ENCODE assay signal across 32 cellular contexts in genomic region chr19:5762608-5763217, GRCh38. TPM values are rescaled to one million over a fixed set of nuclear protein-coding genes. Genes with fewer than 3 reads are reported as not detected.
DNase-seq lines count a peak whose midpoint lies in the region; ATAC-seq, FAIRE-seq and TF ChIP-seq lines count a peak whose summit lies in the region.
"Had no signal": no experiment of that assay in that cellular context is flagged by ENCODE, and none has a peak within 500 bp of the region (broad histone marks: within the 10 kb centered on the region; RNA-seq: fewer than 3 reads in every experiment).

No MANE protein-coding gene starts in this region.

- no peak for TF ChIP-seq POLR2A in K562 (conservative IDR thresholded peaks at IDR 0.05)

- ATAC-seq in K562 (no peak), GM19452 (IDR thresholded peaks at IDR 0.05; ENCODE audit: unreplicated experiment) (no peak)
- ATAC-seq: GM12878 had no signal

- no peaks in the 10 kb centered on the region for H4K20me1 ChIP-seq in K562 (replicated peaks; ENCODE audit: control insufficient read depth, insufficient read depth, low read length)
- H4K20me1 ChIP-seq: BLaER1 had no signal

- no peaks in the 10 kb centered on the region; a peak in 1 of 5 replicates for H3K4me1 ChIP-seq in K562 (replicated peaks in 1 of 2; ENCODE audit: control insufficient read depth in 2 of 2, insufficient read depth in 2 of 2, low read length in 2 of 2)
- H3K4me1 ChIP-seq: BE2C had no signal

- H3K36me3 Mint-ChIP-seq in T-helper 2 cell treated with Interferon-gamma antibody and Interleukin-4, amounts not matched to agents 5 μg/mL and 100 μg/mL, for 36 hours (ENCODE audit: low read depth): no peaks in the 10 kb centered on the region
- H3K36me3 Mint-ChIP-seq: CD14-positive monocyte; CD4-positive, alpha-beta memory T cell; CD4-positive, CD25-positive, alpha-beta regulatory T cell; CD8-positive, alpha-beta memory T cell had no signal

- intact Hi-C loops in K562 (cut with micrococcal nuclease): no loop called here

- no peaks in the 10 kb centered on the region for H3K27me3 Mint-ChIP-seq in T-helper 2 cell treated with Interferon-gamma antibody and Interleukin-4, amounts not matched to agents 5 μg/mL and 100 μg/mL, for 36 hours (ENCODE audit: low read depth)
- H3K27me3 Mint-ChIP-seq: CD4-positive, CD25-positive, alpha-beta regulatory T cell had no signal

- POLR2A ChIA-PET in K562 (lab: Yijun Ruan, JAX): no interaction called here

- H3K36me3 ChIP-seq in K562 (ENCODE audit: control insufficient read depth, insufficient read depth, low read length): no peaks in the 10 kb centered on the region
- H3K36me3 ChIP-seq: BE2C, BLaER1 had no signal

- in situ Hi-C loops in K562 (cut with MboI): no loop called here

- TF ChIP-seq EP300 in K562 (IDR thresholded peaks at IDR 0.05; ENCODE audit: low read length): no peak

- DNase-seq in HTR-8/SVneo (ENCODE audit: insufficient read length, low spot score) (no peak), K562 (ENCODE audit: extremely low read depth in 1 of 4, low spot score in 3 of 4) (no peak), urothelium cell line (ENCODE audit: low spot score) (no peak), GM19238 (ENCODE audit: insufficient read length, low spot score) (no peak)
- DNase-seq in T-helper 2 cell treated with Interferon-gamma antibody and Interleukin-4, amounts not matched to agents 5 μg/mL and 100 μg/mL, for 36 hours (ENCODE audit: low spot score): no peak
- DNase-seq: 8988T; ACHN; BE2C; C1 segment of cervical spinal cord; CD4-positive, alpha-beta memory T cell; CD4-positive, CD25-positive, alpha-beta regulatory T cell; CD8-positive, alpha-beta memory T cell; COR-L47; DMS 273 treated with DMSO at 0.1 percent for 48 hours; DMS153; DMS53; DMS79; DND-41; EL; GDM1 had no signal

- H3K27ac Mint-ChIP-seq in T-helper 2 cell treated with Interferon-gamma antibody and Interleukin-4, amounts not matched to agents 5 μg/mL and 100 μg/mL, for 36 hours: no peak overlapping the region
- H3K27ac Mint-ChIP-seq: CD14-positive monocyte; CD4-positive, CD25-positive, alpha-beta regulatory T cell; CD8-positive, alpha-beta memory T cell had no signal

- no peak for TF ChIP-seq RAD21 in K562 (CRISPR knock-in tag; conservative IDR thresholded peaks at IDR 0.05 in 1 of 2, IDR thresholded peaks at IDR 0.05 in 1 of 2)

- no peak overlapping the region for H3K27ac ChIP-seq in K562 (ENCODE audit: extremely low read depth, low read depth, low read length)
- H3K27ac ChIP-seq: BLaER1 had no signal

- FAIRE-seq in HTR-8/SVneo (lab: Jason Lieb, UNC) (peak; percentile 4), K562 (lab: Jason Lieb, UNC) (no peak), urothelium cell line (lab: Jason Lieb, UNC) (peak; percentile 30)
- FAIRE-seq: A204.1, GM12878, GM12892, GM18507, GM19239 had no signal

- TF ChIP-seq CTCF in K562 (IDR thresholded peaks at IDR 0.05 in 2 of 3, conservative IDR thresholded peaks at IDR 0.05 in 1 of 3; ENCODE audit: insufficient read depth in 2 of 3, low read depth in 1 of 3, low read length in 3 of 3): no peak

- H3K9ac ChIP-seq in K562 (ENCODE audit: insufficient read depth in 1 of 2, low read depth in 2 of 2, low read length in 2 of 2): no peak overlapping the region
- H3K9ac ChIP-seq: BLaER1 had no signal

- no peaks in the 10 kb centered on the region for H3K9me1 ChIP-seq in K562 (ENCODE audit: control insufficient read depth, insufficient read depth, low read length)

- H3K9me3 ChIP-seq in K562 (replicated peaks; ENCODE audit: control insufficient read depth, insufficient read depth, low read depth, low read length): no peaks in the 10 kb centered on the region
- H3K9me3 ChIP-seq: BE2C, BLaER1 had no signal

- 0% methylated on average over 5 of the region's 5 CpGs for WGBS in K562 (ENCODE audit: insufficient coverage, low coverage, missing lambda C conversion rate)

- no peak overlapping the region for H2AFZ ChIP-seq in K562 (ENCODE audit: low read depth, low read length)

- CTCF ChIA-PET in K562 (lab: Yijun Ruan, JAX; ENCODE audit: low intra/inter-chr PET ratio): no interaction called here

- H3K4me3 Mint-ChIP-seq in T-helper 2 cell treated with Interferon-gamma antibody and Interleukin-4, amounts not matched to agents 5 μg/mL and 100 μg/mL, for 36 hours: no peak overlapping the region
- H3K4me3 Mint-ChIP-seq: CD4-positive, alpha-beta memory T cell; CD4-positive, CD25-positive, alpha-beta regulatory T cell; CD8-positive, alpha-beta memory T cell had no signal

- peaks cover 14 to 20% of the 10 kb centered on the region in 2 experiments for H3K27me3 ChIP-seq in K562 (ENCODE audit: control insufficient read depth in 2 of 2, insufficient read depth in 2 of 2, low read length in 2 of 2)
- H3K27me3 ChIP-seq: BLaER1 had no signal

- no peaks in the 10 kb centered on the region for H3K79me2 ChIP-seq in K562 (ENCODE audit: control insufficient read depth, insufficient read depth, low read length)

- H3K9me3 Mint-ChIP-seq in T-helper 2 cell treated with Interferon-gamma antibody and Interleukin-4, amounts not matched to agents 5 μg/mL and 100 μg/mL, for 36 hours: no peaks in the 10 kb centered on the region
- H3K9me3 Mint-ChIP-seq: CD8-positive, alpha-beta memory T cell had no signal

- no peaks in the 10 kb centered on the region for H3K4me1 Mint-ChIP-seq in T-helper 2 cell treated with Interferon-gamma antibody and Interleukin-4, amounts not matched to agents 5 μg/mL and 100 μg/mL, for 36 hours (ENCODE audit: low read depth)
- H3K4me1 Mint-ChIP-seq: CD14-positive monocyte; CD8-positive, alpha-beta memory T cell had no signal

- BruUV-seq in K562 (replicated peaks; lab: Mats Ljungman, UMichigan): no TSS peak

- H3K4me3 ChIP-seq in K562: no peak overlapping the region
- H3K4me3 ChIP-seq: BLaER1, GM12878 had no signal

- H3K4me2 ChIP-seq in K562 (ENCODE audit: insufficient read depth, low read length): no peak overlapping the region
- H3K4me2 ChIP-seq: BLaER1 had no signal

RNA-seq across cellular contexts. Expression of gene PRR22, which starts 21.8 kb away (rescaled TPM):
- 3.0 and 20.7 TPM in 2 replicates for total RNA-seq in K562 (2011; cell fraction: chromatin; rRNA removed; ENCODE audit: low replicate concordance)
- 16.2 and 19.2 TPM in 2 replicates for total RNA-seq in K562 (2011; cell fraction: nucleolus; rRNA removed)
- 7.0 and 8.5 TPM in 2 replicates for total RNA-seq in K562 (2011; cell fraction: nucleoplasm; rRNA removed)
- 5.4 and 8.0 TPM in 2 replicates for total RNA-seq in K562 (2014; rRNA removed)
- total RNA-seq in K562 (2014; rRNA removed; fragmentation: Illumina TruSeq; extraction: Trizol): 0.11 and 0.22 TPM in 2 replicates
- 1.9 and 2.7 TPM in 2 replicates for total RNA-seq in K562 (2015; rRNA removed; fragmentation: Illumina TruSeq; extraction: Trizol)
- total RNA-seq in K562 (2021): 9.3 and 12.0 TPM in 2 replicates
- 1.4 and 2.2 TPM in 2 replicates for polyA plus RNA-seq in K562 (2011; rRNA removed)
- polyA plus RNA-seq in K562 (2011; cell fraction: cytosol; rRNA removed): 1.5 and 4.4 TPM in 2 replicates
- polyA plus RNA-seq in K562 (2011; cell fraction: nucleus; rRNA removed): 19.6 and 56.2 TPM in 2 replicates
- polyA plus RNA-seq in K562 (2012): 4.2 and 5.5 TPM in 2 replicates
- polyA plus RNA-seq in K562 (2014; fragmentation: Illumina TruSeq; extraction: Trizol): 1.1 and 3.7 TPM in 2 replicates
- polyA plus RNA-seq in K562 (2014; fragmentation: Nextera tagmentation; extraction: Ambion mirVana): under 1 TPM in 1 of 2 experiments, not detected in 1; 0.03 TPM
- 8.5 and 8.9 TPM in 2 replicates for polyA plus RNA-seq in K562 (2014; rRNA removed)
- polyA minus RNA-seq in K562 (2011; rRNA and poly(A)+ RNA removed): 0.12 and 0.18 TPM in 2 replicates
- polyA minus RNA-seq in K562 (2011; cell fraction: cytosol; rRNA and poly(A)+ RNA removed): not detected in 2 replicates
- 2.7 and 3.5 TPM in 2 replicates for polyA minus RNA-seq in K562 (2011; cell fraction: nucleus; rRNA and poly(A)+ RNA removed)
- polyA plus RNA-seq: CD4-positive, alpha-beta memory T cell; CD4-positive, CD25-positive, alpha-beta regulatory T cell had no signal

RNA-seq across cellular contexts. Expression of gene DUS3L, which starts 28.2 kb away (rescaled TPM):
- 58.3 and 240 TPM in 2 replicates for total RNA-seq in K562 (2011; cell fraction: chromatin; rRNA removed; ENCODE audit: low replicate concordance)
- total RNA-seq in K562 (2011; cell fraction: nucleolus; rRNA removed): 172 and 210 TPM in 2 replicates
- 64.6 and 96.7 TPM in 2 replicates for total RNA-seq in K562 (2011; cell fraction: nucleoplasm; rRNA removed)
- 102 and 107 TPM in 2 replicates for total RNA-seq in K562 (2014; rRNA removed)
- total RNA-seq in K562 (2014; rRNA removed; fragmentation: Illumina TruSeq; extraction: Trizol): 19.0 and 19.5 TPM in 2 replicates
- total RNA-seq in K562 (2015; rRNA removed; fragmentation: Illumina TruSeq; extraction: Trizol): 77.5 and 86.8 TPM in 2 replicates
- total RNA-seq in K562 (2021): 97.0 and 102 TPM in 2 replicates
- polyA plus RNA-seq in K562 (2011; rRNA removed): 27.3 and 37.0 TPM in 2 replicates
- polyA plus RNA-seq in K562 (2011; cell fraction: cytosol; rRNA removed): 33.3 and 86.9 TPM in 2 replicates
- polyA plus RNA-seq in K562 (2011; cell fraction: nucleus; rRNA removed): 154 and 263 TPM in 2 replicates
- 51.5 and 103 TPM in 2 replicates for polyA plus RNA-seq in K562 (2012)
- polyA plus RNA-seq in K562 (2014; fragmentation: Illumina TruSeq; extraction: Trizol): 81.0 and 83.7 TPM in 2 replicates
- 1 to 10 TPM; 1.7 to 2.1 TPM for polyA plus RNA-seq in K562 (2014; fragmentation: Nextera tagmentation; extraction: Ambion mirVana)
- polyA plus RNA-seq in K562 (2014; rRNA removed): 80.7 and 87.8 TPM in 2 replicates
- 16.1 and 30.0 TPM in 2 replicates for polyA minus RNA-seq in K562 (2011; rRNA and poly(A)+ RNA removed)
- 52.2 and 61.2 TPM in 2 replicates for polyA minus RNA-seq in K562 (2011; cell fraction: cytosol; rRNA and poly(A)+ RNA removed)
- 60.2 and 66.8 TPM in 2 replicates for polyA minus RNA-seq in K562 (2011; cell fraction: nucleus; rRNA and poly(A)+ RNA removed)

RNA-seq across cellular contexts. Expression of gene NRTN, which starts 42.2 kb away (rescaled TPM):
- 0.67 and 2.5 TPM in 2 replicates for total RNA-seq in K562 (2011; cell fraction: chromatin; rRNA removed; ENCODE audit: low replicate concordance)
- 2.2 and 2.7 TPM in 2 replicates for total RNA-seq in K562 (2011; cell fraction: nucleolus; rRNA removed)
- 1.5 and 2.1 TPM in 2 replicates for total RNA-seq in K562 (2011; cell fraction: nucleoplasm; rRNA removed)
- total RNA-seq in K562 (2014; rRNA removed) (7.3 and 8.1 TPM in 2 replicates), K562 (2014; rRNA removed; fragmentation: Illumina TruSeq; extraction: Trizol) (0.62 and 0.70 TPM in 2 replicates), K562 (2015; rRNA removed; fragmentation: Illumina TruSeq; extraction: Trizol) (1.6 TPM in 2 replicates), K562 (2021) (5.3 and 7.8 TPM in 2 replicates)
- polyA plus RNA-seq in K562 (2011; rRNA removed) (1.1 and 2.2 TPM in 2 replicates), K562 (2014; fragmentation: Illumina TruSeq; extraction: Trizol) (1.6 and 3.3 TPM in 2 replicates), K562 (2014; fragmentation: Nextera tagmentation; extraction: Ambion mirVana) (not detected), K562 (2014; rRNA removed) (2.4 and 4.0 TPM in 2 replicates)
- 2.6 and 9.4 TPM in 2 replicates for polyA plus RNA-seq in K562 (2011; cell fraction: cytosol; rRNA removed)
- polyA plus RNA-seq in K562 (2011; cell fraction: nucleus; rRNA removed): 1.6 and 2.0 TPM in 2 replicates
- 2.4 and 6.4 TPM in 2 replicates for polyA plus RNA-seq in K562 (2012)
- polyA minus RNA-seq in K562 (2011; rRNA and poly(A)+ RNA removed): 0.25 and 0.45 TPM in 2 replicates
- polyA minus RNA-seq in K562 (2011; cell fraction: cytosol; rRNA and poly(A)+ RNA removed): 2.3 and 3.3 TPM in 2 replicates
- polyA minus RNA-seq in K562 (2011; cell fraction: nucleus; rRNA and poly(A)+ RNA removed): 1.1 and 1.5 TPM in 2 replicates
- total RNA-seq: CD4-positive, CD25-positive, alpha-beta regulatory T cell; GM12878 had no signal
- polyA plus RNA-seq: CD14-positive monocyte, GM12878 had no signal

RNA-seq across cellular contexts. Expression of gene CATSPERD, which starts 42.3 kb away (rescaled TPM):
- not detected in 2 replicates for total RNA-seq in K562 (2011; cell fraction: chromatin; rRNA removed; ENCODE audit: low replicate concordance)
- not detected in 2 replicates for total RNA-seq in K562 (2011; cell fraction: nucleolus; rRNA removed)
- not detected in 2 replicates for total RNA-seq in K562 (2011; cell fraction: nucleoplasm; rRNA removed)
- total RNA-seq in K562 (2014; rRNA removed) (not detected in 2 replicates), K562 (2014; rRNA removed; fragmentation: Illumina TruSeq; extraction: Trizol) (not detected in 2 replicates), K562 (2015; rRNA removed; fragmentation: Illumina TruSeq; extraction: Trizol) (not detected in 2 replicates), K562 (2021) (not detected in 2 replicates)
- polyA plus RNA-seq in K562 (2011; rRNA removed) (not detected in 2 replicates), K562 (2014; fragmentation: Illumina TruSeq; extraction: Trizol) (not detected in 2 replicates), K562 (2014; fragmentation: Nextera tagmentation; extraction: Ambion mirVana) (not detected), K562 (2014; rRNA removed) (not detected in 2 replicates)
- not detected in 2 replicates for polyA plus RNA-seq in K562 (2011; cell fraction: cytosol; rRNA removed)
- not detected in 2 replicates for polyA plus RNA-seq in K562 (2011; cell fraction: nucleus; rRNA removed)
- 0.04 TPM in 1 of 2 replicates, not detected in the other for polyA plus RNA-seq in K562 (2012)
- polyA minus RNA-seq in K562 (2011; rRNA and poly(A)+ RNA removed): not detected in 2 replicates
- not detected in 2 replicates for polyA minus RNA-seq in K562 (2011; cell fraction: cytosol; rRNA and poly(A)+ RNA removed)
- polyA minus RNA-seq in K562 (2011; cell fraction: nucleus; rRNA and poly(A)+ RNA removed): not detected in 2 replicates
- total RNA-seq: A673; CD4-positive, alpha-beta memory T cell; CD4-positive, CD25-positive, alpha-beta regulatory T cell; CD8-positive, alpha-beta memory T cell; Daoy; G401 had no signal
- polyA plus RNA-seq: AG04450; CD14-positive monocyte; CD4-positive, alpha-beta memory T cell; CD8-positive, alpha-beta memory T cell had no signal

RNA-seq across cellular contexts. Expression of gene LONP1, which starts 42.8 kb away (rescaled TPM):
- total RNA-seq in K562 (2011; cell fraction: chromatin; rRNA removed; ENCODE audit: low replicate concordance): 180 and 424 TPM in 2 replicates
- total RNA-seq in K562 (2011; cell fraction: nucleolus; rRNA removed): 314 and 331 TPM in 2 replicates
- total RNA-seq in K562 (2011; cell fraction: nucleoplasm; rRNA removed): 165 and 217 TPM in 2 replicates
- total RNA-seq in K562 (2014; rRNA removed): 202 and 214 TPM in 2 replicates
- total RNA-seq in K562 (2014; rRNA removed; fragmentation: Illumina TruSeq; extraction: Trizol): 26.9 and 37.3 TPM in 2 replicates
- total RNA-seq in K562 (2015; rRNA removed; fragmentation: Illumina TruSeq; extraction: Trizol): 89.1 and 89.8 TPM in 2 replicates
- total RNA-seq in K562 (2021): 207 and 238 TPM in 2 replicates
- 84.5 and 110 TPM in 2 replicates for polyA plus RNA-seq in K562 (2011; rRNA removed)
- polyA plus RNA-seq in K562 (2011; cell fraction: cytosol; rRNA removed): 121 and 226 TPM in 2 replicates
- polyA plus RNA-seq in K562 (2011; cell fraction: nucleus; rRNA removed): 273 and 320 TPM in 2 replicates
- 122 and 281 TPM in 2 replicates for polyA plus RNA-seq in K562 (2012)
- polyA plus RNA-seq in K562 (2014; fragmentation: Illumina TruSeq; extraction: Trizol): 76.5 and 160 TPM in 2 replicates
- polyA plus RNA-seq in K562 (2014; fragmentation: Nextera tagmentation; extraction: Ambion mirVana): 1 to 10 TPM; 1.1 to 3.7 TPM
- 138 and 161 TPM in 2 replicates for polyA plus RNA-seq in K562 (2014; rRNA removed)
- polyA minus RNA-seq in K562 (2011; rRNA and poly(A)+ RNA removed): 39.2 and 57.2 TPM in 2 replicates
- 97.1 and 131 TPM in 2 replicates for polyA minus RNA-seq in K562 (2011; cell fraction: cytosol; rRNA and poly(A)+ RNA removed)
- 67.5 and 106 TPM in 2 replicates for polyA minus RNA-seq in K562 (2011; cell fraction: nucleus; rRNA and poly(A)+ RNA removed)
